25 cellular contexts compared by ENCODE assay signal in genomic region chr2:124286089-124286783, GRCh38.
DNase-seq lines count a peak whose midpoint lies in the region; ATAC-seq and TF ChIP-seq lines count a peak whose summit lies in the region.
"Had no signal": no experiment of that assay in that cellular context is flagged by ENCODE, and none has a peak within 500 bp of the region (broad histone marks: within the 10 kb centered on the region; RNA-seq: fewer than 3 reads in every experiment).

No MANE protein-coding gene starts in this region.

- no peak for ATAC-seq in activated CD8-positive, alpha-beta T cell treated with anti-CD3 and anti-CD28 coated beads for 36 hours
- ATAC-seq: CD8-positive, alpha-beta T cell; naive thymus-derived CD8-positive, alpha-beta T cell had no signal

- no peaks in the 10 kb centered on the region for H3K9me3 Mint-ChIP-seq in activated CD8-positive, alpha-beta T cell treated with anti-CD3 and anti-CD28 coated beads for 36 hours
- H3K9me3 Mint-ChIP-seq in neural progenitor cell: peaks cover 5% of the 10 kb centered on the region

- no peaks in the 10 kb centered on the region for H3K36me3 Mint-ChIP-seq in activated CD8-positive, alpha-beta T cell treated with anti-CD3 and anti-CD28 coated beads for 36 hours (ENCODE audit: low read depth)
- H3K36me3 Mint-ChIP-seq in neural progenitor cell: no peaks in the 10 kb centered on the region
- H3K36me3 Mint-ChIP-seq: CD8-positive, alpha-beta T cell; naive thymus-derived CD8-positive, alpha-beta T cell had no signal

- H3K4me1 Mint-ChIP-seq in activated CD8-positive, alpha-beta T cell treated with anti-CD3 and anti-CD28 coated beads for 36 hours (ENCODE audit: low read depth): no peaks in the 10 kb centered on the region
- H3K4me1 Mint-ChIP-seq in neural progenitor cell: no peaks in the 10 kb centered on the region
- H3K4me1 Mint-ChIP-seq: naive thymus-derived CD8-positive, alpha-beta T cell had no signal

- H3K4me2 ChIP-seq in neural progenitor cell: no peak overlapping the region

- no peak overlapping the region for H3K4me3 Mint-ChIP-seq in activated CD8-positive, alpha-beta T cell treated with anti-CD3 and anti-CD28 coated beads for 36 hours
- no peak overlapping the region for H3K4me3 Mint-ChIP-seq in neural progenitor cell
- H3K4me3 Mint-ChIP-seq: activated T-cell treated with anti-CD3 and anti-CD28 coated beads, Interleukin-2, amount 50 U/mL, for 24 hours; CD8-positive, alpha-beta T cell; naive thymus-derived CD8-positive, alpha-beta T cell had no signal

- H3K9ac ChIP-seq in neural progenitor cell: no peak overlapping the region

- H3K27me3 Mint-ChIP-seq in activated CD8-positive, alpha-beta T cell treated with anti-CD3 and anti-CD28 coated beads for 36 hours: no peaks in the 10 kb centered on the region
- no peaks in the 10 kb centered on the region for H3K27me3 Mint-ChIP-seq in neural progenitor cell (ENCODE audit: insufficient read depth, low read depth)
- H3K27me3 Mint-ChIP-seq: activated T-cell treated with anti-CD3 and anti-CD28 coated beads, Interleukin-2, amount 50 U/mL, for 24 hours; naive thymus-derived CD8-positive, alpha-beta T cell had no signal

- no peaks in the 10 kb centered on the region for H3K27me3 ChIP-seq in neural progenitor cell
- H3K27me3 ChIP-seq: dorsolateral prefrontal cortex, testis had no signal

- DNase-seq in NCI-H2171 treated with DMSO at 0.1 percent for 48 hours (lab: John Stamatoyannopoulos, UW) (peak; percentile 9), NCI-H2171 (lab: John Stamatoyannopoulos, UW) (no peak), T1000 (lab: John Stamatoyannopoulos, UW) (peak; percentile 21), fibroblast of the aortic adventitia (ENCODE audit: low read depth) (peak; percentile 23), skeletal muscle cell (ENCODE audit: low read depth) (peak; percentile 56), neural progenitor cell (ENCODE audit: low spot score) (no peak)
- DNase-seq in activated CD4-positive, alpha-beta T cell treated with anti-CD3 and anti-CD28 coated beads for 48 hours: no peak
- DNase-seq in activated CD8-positive, alpha-beta T cell treated with anti-CD3 and anti-CD28 coated beads for 36 hours: no peak
- DNase-seq: 8988T; activated CD4-positive, alpha-beta T cell treated with anti-CD3 and anti-CD28 coated beads for 4 hours; activated gamma-delta T cell treated with Interleukin-2 at 50 U/mL for 16 hours; activated T-cell treated with anti-CD3 and anti-CD28 coated beads, Interleukin-2, amount 50 U/mL, for 24 hours; AML-193; CD8-positive, alpha-beta T cell; dorsolateral prefrontal cortex; glutamatergic neuron; HCEC 1CT; naive thymus-derived CD8-positive, alpha-beta T cell; NCI-H1092; NCI-H187; NCI-H69; occipital lobe; Right ventricle myocardium superior; stimulated activated naive CD4-positive, alpha-beta T cell treated with Interleukin-2 at 50 U/mL for 16 hours; testis had no signal

- H4K20me1 ChIP-seq in neural progenitor cell (ENCODE audit: low read depth): no peaks in the 10 kb centered on the region

- H3K4me1 ChIP-seq in neural progenitor cell: no peaks in the 10 kb centered on the region
- H3K4me1 ChIP-seq: testis had no signal

- no peaks in the 10 kb centered on the region for H3K36me3 ChIP-seq in neural progenitor cell

- no peaks in the 10 kb centered on the region for H3K9me3 ChIP-seq in neural progenitor cell (ENCODE audit: low read depth)
- H3K9me3 ChIP-seq: testis had no signal

- no peaks in the 10 kb centered on the region for H3K79me2 ChIP-seq in neural progenitor cell (ENCODE audit: low read depth)

- no peaks in the 10 kb centered on the region for H3F3A ChIP-seq in neural progenitor cell (ENCODE audit: low read depth)

- no peak overlapping the region for H2AFZ ChIP-seq in neural progenitor cell (replicated peaks)

- no peak overlapping the region for H3K27ac Mint-ChIP-seq in activated CD8-positive, alpha-beta T cell treated with anti-CD3 and anti-CD28 coated beads for 36 hours
- H3K27ac Mint-ChIP-seq in neural progenitor cell: no peak overlapping the region
- H3K27ac Mint-ChIP-seq: activated T-cell treated with anti-CD3 and anti-CD28 coated beads, Interleukin-2, amount 50 U/mL, for 24 hours; CD8-positive, alpha-beta T cell; naive thymus-derived CD8-positive, alpha-beta T cell had no signal

- intact Hi-C loops in activated CD8-positive, alpha-beta T cell treated with anti-CD3 and anti-CD28 coated beads for 36 hours (cut with micrococcal nuclease): no loop called here

- no peak for TF ChIP-seq CTCF in fibroblast of the aortic adventitia (IDR thresholded peaks at IDR 0.05; ENCODE audit: insufficient read depth, low read length)
- no peak for TF ChIP-seq CTCF in activated CD8-positive, alpha-beta T cell treated with anti-CD3 and anti-CD28 coated beads for 36 hours (IDR thresholded peaks at IDR 0.05)
- no peak for TF ChIP-seq CTCF in neural progenitor cell (IDR thresholded peaks at IDR 0.05)

- H3K27ac ChIP-seq in neural progenitor cell: no peak overlapping the region
- H3K27ac ChIP-seq: dorsolateral prefrontal cortex, testis had no signal

- H3K4me3 ChIP-seq in fibroblast of the aortic adventitia (ENCODE audit: low read depth, low read length): no peak overlapping the region
- H3K4me3 ChIP-seq in skeletal muscle cell (ENCODE audit: low read depth, low read length): no peak overlapping the region
- no peak overlapping the region for H3K4me3 ChIP-seq in neural progenitor cell
- H3K4me3 ChIP-seq: dorsolateral prefrontal cortex, testis had no signal

- POLR2A ChIA-PET in activated CD8-positive, alpha-beta T cell treated with anti-CD3 and anti-CD28 coated beads for 36 hours (lab: Charles Lee): no interaction called here

- CTCF ChIA-PET in activated CD8-positive, alpha-beta T cell treated with anti-CD3 and anti-CD28 coated beads for 36 hours (lab: Charles Lee): no interaction called here

Comparison
In these comparisons a context has a peak if more than half of its experiments do, and no peak if none do; other contexts are left out.
1. DNase-seq: peak in NCI-H2171 treated with DMSO at 0.1 percent for 48 hours (single experiment), T1000 (single experiment), fibroblast of the aortic adventitia (single experiment) and skeletal muscle cell (single experiment); none in NCI-H2171 (single experiment), activated CD4-positive, alpha-beta T cell treated with anti-CD3 and anti-CD28 coated beads for 48 hours (single experiment), activated CD8-positive, alpha-beta T cell treated with anti-CD3 and anti-CD28 coated beads for 36 hours (single experiment) and neural progenitor cell (single experiment).